1 cellular context compared by ENCODE assay signal in the genomic region with DNA sequence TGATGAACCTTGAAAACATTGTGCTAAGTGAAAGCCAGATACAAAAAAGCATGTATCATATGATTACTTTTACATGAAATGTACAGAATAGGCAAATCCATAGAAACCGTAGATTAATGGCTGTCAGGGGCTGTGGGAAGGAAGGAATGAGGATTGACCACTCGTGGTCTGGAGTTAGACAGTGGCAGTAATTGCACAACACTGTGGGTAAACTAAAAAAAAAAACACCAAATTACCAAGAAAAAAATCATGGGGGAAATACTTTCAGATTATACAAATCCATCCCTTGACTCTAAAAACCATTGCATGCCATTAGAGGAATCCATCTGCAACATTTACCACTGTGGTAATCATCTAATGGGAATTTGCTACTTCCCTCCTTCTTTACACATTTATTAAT.
TF ChIP-seq lines count a peak whose summit lies in the region.

No MANE protein-coding gene starts in this region.

TF ChIP-seq in K562, 482 proteins besides CTCF, POLR2A, EP300 and RAD21 (continued from another document):
- no peak for TF ChIP-seq E2F6 (IDR thresholded peaks at IDR 0.05; ENCODE audit: borderline replicate concordance in 1 of 2, extremely low read depth in 1 of 2, insufficient read depth in 1 of 2, insufficient read length in 1 of 2, low read depth in 1 of 2, low read length in 1 of 2, poor library complexity in 1 of 2, severe bottlenecking in 1 of 2)
